In genomic region chr2:38274286-38275276, GRCh38 we compare ENCODE assay signal across 1 cellular context.
TF ChIP-seq lines count a peak whose summit lies in the region.

No MANE protein-coding gene starts in this region.

TF ChIP-seq in SK-N-SH, 30 proteins besides CTCF, POLR2A, EP300 and RAD21:
- no peak for TF ChIP-seq REST (IDR thresholded peaks at IDR 0.05; ENCODE audit: low read depth, low read length)
- TF ChIP-seq FOXM1 (IDR thresholded peaks at IDR 0.05; ENCODE audit: low read depth), result no peak
- TF ChIP-seq NRF1 (IDR thresholded peaks at IDR 0.05; ENCODE audit: low read depth, low read length), result peak; percentile 21; the same call in 1 of the 2 replicates
- TF ChIP-seq SMC3 (IDR thresholded peaks at IDR 0.05; ENCODE audit: low read depth, low read length), result peak; percentile 98
- no peak for TF ChIP-seq IRF3 (IDR thresholded peaks at IDR 0.05; ENCODE audit: low read depth, low read length)
- TF ChIP-seq USF1 (IDR thresholded peaks at IDR 0.05; ENCODE audit: borderline replicate concordance, low read depth), result no peak
- TF ChIP-seq GATA2 (CRISPR knock-in tag; IDR thresholded peaks at IDR 0.05), result peak; percentile 91
- no peak for TF ChIP-seq TAF1 (IDR thresholded peaks at IDR 0.05; ENCODE audit: borderline replicate concordance, low read depth, low read length)
- peak; percentile 38 for TF ChIP-seq CHD2 (IDR thresholded peaks at IDR 0.05; ENCODE audit: low read length, partially characterized antibody)
- no peak for TF ChIP-seq FOSL2 (IDR thresholded peaks at IDR 0.05; ENCODE audit: borderline replicate concordance, low read depth)
- peak; percentile 17; the same call in 1 of the 2 replicates for TF ChIP-seq MXI1 (IDR thresholded peaks at IDR 0.05; ENCODE audit: low read depth, low read length)
- TF ChIP-seq MEF2A (IDR thresholded peaks at IDR 0.05; ENCODE audit: borderline replicate concordance, low read depth), result no peak
- TF ChIP-seq RFX5 (IDR thresholded peaks at IDR 0.05; ENCODE audit: low read length), result 0 out of 2 replicates have a peak, but pooled peaks have one; percentile 56
- TF ChIP-seq FOXJ3 (CRISPR knock-in tag; IDR thresholded peaks at IDR 0.05), result no peak
- TF ChIP-seq MAX (IDR thresholded peaks at IDR 0.05; ENCODE audit: low read depth), result no peak
- no peak for TF ChIP-seq TEAD4 (IDR thresholded peaks at IDR 0.05; ENCODE audit: borderline replicate concordance, insufficient read depth)
- no peak for TF ChIP-seq YY1 (IDR thresholded peaks at IDR 0.05; ENCODE audit: low read depth)
- peak; percentile 49 for TF ChIP-seq RCOR1 (IDR thresholded peaks at IDR 0.05; ENCODE audit: low read length)
- TF ChIP-seq USF2 (IDR thresholded peaks at IDR 0.05; ENCODE audit: borderline replicate concordance, low read depth, low read length), result no peak
- TF ChIP-seq EZH2phosphoT487 (IDR thresholded peaks at IDR 0.05; ENCODE audit: borderline replicate concordance, low read depth), result no peak
